Comparison of ENCODE assay signal across 14 cellular contexts in the genomic region with DNA sequence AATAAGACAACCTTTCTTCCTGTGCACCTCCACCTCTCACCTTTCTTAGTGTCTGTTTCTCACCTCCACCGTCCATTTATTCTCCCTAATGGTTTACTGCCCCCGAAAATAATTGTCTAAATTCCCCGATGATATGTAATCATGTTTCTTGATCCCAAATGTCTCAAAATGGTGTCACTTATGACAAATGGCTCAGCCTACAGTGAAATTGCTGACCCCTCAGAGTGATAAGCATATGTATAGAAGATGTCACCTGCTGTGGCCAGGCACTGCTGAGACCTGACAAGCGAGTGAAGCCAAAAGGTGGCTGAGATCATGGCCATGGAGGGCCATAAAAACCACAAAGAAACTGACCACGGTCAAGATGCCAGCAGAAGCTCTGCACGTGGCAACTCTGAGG.
"Had no signal": no experiment of that assay in that cellular context is flagged by ENCODE, and none has a peak within 500 bp of the region (broad histone marks: within the 10 kb centered on the region; RNA-seq: fewer than 3 reads in every experiment).

No MANE protein-coding gene starts in this region.

- H3K27ac ChIP-seq: ascending aorta, heart right ventricle, sigmoid colon, stomach, thoracic aorta had no signal

- H3K4me1 ChIP-seq: ascending aorta, heart right ventricle, sigmoid colon, stomach had no signal

- DNase-seq: activated T-cell treated with anti-CD3 and anti-CD28 coated beads, Interleukin-2, amount 50 U/mL, for 4 hours; foreskin melanocyte; heart right ventricle; mammary epithelial cell; mucosa of descending colon; occipital lobe; SIG-M5; sigmoid colon; stimulated activated CD4-positive, alpha-beta T cell treated with anti-CD3 and anti-CD28 coated beads, Interleukin-2, amount 100 ng/mL, for 24 hours; stomach had no signal

- H3K4me3 Mint-ChIP-seq: activated T-cell treated with anti-CD3 and anti-CD28 coated beads, Interleukin-2, amount 50 U/mL, for 4 hours; nephron had no signal

- H3K27ac Mint-ChIP-seq: nephron had no signal

- H3K4me1 Mint-ChIP-seq: nephron had no signal

- H3K9me3 Mint-ChIP-seq: activated T-cell treated with anti-CD3 and anti-CD28 coated beads, Interleukin-2, amount 50 U/mL, for 4 hours had no signal

- H3K27me3 ChIP-seq: ascending aorta, sigmoid colon, stomach had no signal

- H3K36me3 ChIP-seq: ascending aorta, heart right ventricle, sigmoid colon, stomach, thoracic aorta had no signal

- H3K4me3 ChIP-seq: ascending aorta, heart right ventricle, mucosa of descending colon, sigmoid colon, stomach, thoracic aorta had no signal

- H3K9me3 ChIP-seq: ascending aorta, heart right ventricle, mucosa of descending colon, sigmoid colon, stomach, thoracic aorta had no signal

- ATAC-seq: heart right ventricle, left lobe of liver had no signal
